1 cellular context compared by ENCODE assay signal in the genomic region with DNA sequence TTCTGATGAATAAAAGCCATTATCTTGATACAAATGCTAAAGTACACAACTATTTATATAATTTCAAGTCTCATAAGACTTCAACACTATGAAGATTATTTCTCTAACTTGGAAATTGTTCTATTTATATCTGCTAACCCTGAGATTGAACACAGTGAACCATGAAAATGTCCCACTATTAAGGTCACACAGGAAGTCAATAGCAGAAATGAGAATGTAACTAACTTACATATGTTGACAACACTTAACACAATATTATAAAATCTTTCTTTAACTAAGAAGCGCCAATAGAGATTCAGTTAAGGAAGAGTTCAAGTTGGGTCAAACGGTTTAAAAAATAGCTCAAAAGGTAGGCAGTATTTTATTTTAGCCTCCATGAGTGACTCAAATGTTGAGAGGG.
A peak's percentile ranks its signal among the peaks of the same experiment; 100 is the strongest.
TF ChIP-seq lines count a peak whose summit lies in the region.

No MANE protein-coding gene starts in this region.

TF ChIP-seq in GM12878, 131 proteins besides CTCF, POLR2A, EP300 and RAD21 (continued from another document):
- TF ChIP-seq, protein P1, sequence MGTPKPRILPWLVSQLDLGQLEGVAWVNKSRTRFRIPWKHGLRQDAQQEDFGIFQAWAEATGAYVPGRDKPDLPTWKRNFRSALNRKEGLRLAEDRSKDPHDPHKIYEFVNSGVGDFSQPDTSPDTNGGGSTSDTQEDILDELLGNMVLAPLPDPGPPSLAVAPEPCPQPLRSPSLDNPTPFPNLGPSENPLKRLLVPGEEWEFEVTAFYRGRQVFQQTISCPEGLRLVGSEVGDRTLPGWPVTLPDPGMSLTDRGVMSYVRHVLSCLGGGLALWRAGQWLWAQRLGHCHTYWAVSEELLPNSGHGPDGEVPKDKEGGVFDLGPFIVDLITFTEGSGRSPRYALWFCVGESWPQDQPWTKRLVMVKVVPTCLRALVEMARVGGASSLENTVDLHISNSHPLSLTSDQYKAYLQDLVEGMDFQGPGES (IDR thresholded peaks at IDR 0.05) = no peak
- TF ChIP-seq, protein P2, sequence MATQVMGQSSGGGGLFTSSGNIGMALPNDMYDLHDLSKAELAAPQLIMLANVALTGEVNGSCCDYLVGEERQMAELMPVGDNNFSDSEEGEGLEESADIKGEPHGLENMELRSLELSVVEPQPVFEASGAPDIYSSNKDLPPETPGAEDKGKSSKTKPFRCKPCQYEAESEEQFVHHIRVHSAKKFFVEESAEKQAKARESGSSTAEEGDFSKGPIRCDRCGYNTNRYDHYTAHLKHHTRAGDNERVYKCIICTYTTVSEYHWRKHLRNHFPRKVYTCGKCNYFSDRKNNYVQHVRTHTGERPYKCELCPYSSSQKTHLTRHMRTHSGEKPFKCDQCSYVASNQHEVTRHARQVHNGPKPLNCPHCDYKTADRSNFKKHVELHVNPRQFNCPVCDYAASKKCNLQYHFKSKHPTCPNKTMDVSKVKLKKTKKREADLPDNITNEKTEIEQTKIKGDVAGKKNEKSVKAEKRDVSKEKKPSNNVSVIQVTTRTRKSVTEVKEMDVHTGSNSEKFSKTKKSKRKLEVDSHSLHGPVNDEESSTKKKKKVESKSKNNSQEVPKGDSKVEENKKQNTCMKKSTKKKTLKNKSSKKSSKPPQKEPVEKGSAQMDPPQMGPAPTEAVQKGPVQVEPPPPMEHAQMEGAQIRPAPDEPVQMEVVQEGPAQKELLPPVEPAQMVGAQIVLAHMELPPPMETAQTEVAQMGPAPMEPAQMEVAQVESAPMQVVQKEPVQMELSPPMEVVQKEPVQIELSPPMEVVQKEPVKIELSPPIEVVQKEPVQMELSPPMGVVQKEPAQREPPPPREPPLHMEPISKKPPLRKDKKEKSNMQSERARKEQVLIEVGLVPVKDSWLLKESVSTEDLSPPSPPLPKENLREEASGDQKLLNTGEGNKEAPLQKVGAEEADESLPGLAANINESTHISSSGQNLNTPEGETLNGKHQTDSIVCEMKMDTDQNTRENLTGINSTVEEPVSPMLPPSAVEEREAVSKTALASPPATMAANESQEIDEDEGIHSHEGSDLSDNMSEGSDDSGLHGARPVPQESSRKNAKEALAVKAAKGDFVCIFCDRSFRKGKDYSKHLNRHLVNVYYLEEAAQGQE (IDR thresholded peaks at IDR 0.05; ENCODE audit: low read depth, low read length) = no peak
- TF ChIP-seq EGR1 (IDR thresholded peaks at IDR 0.05; ENCODE audit: borderline replicate concordance in 1 of 2, low read depth in 2 of 2, low read length in 2 of 2) (no peak), POLR2AphosphoS5 (IDR thresholded peaks at IDR 0.05; ENCODE audit: low read length) (no peak), MEF2B (IDR thresholded peaks at IDR 0.05; ENCODE audit: partially characterized antibody, poor library complexity, severe bottlenecking) (peak; percentile 9)
- TF ChIP-seq, protein P3, sequence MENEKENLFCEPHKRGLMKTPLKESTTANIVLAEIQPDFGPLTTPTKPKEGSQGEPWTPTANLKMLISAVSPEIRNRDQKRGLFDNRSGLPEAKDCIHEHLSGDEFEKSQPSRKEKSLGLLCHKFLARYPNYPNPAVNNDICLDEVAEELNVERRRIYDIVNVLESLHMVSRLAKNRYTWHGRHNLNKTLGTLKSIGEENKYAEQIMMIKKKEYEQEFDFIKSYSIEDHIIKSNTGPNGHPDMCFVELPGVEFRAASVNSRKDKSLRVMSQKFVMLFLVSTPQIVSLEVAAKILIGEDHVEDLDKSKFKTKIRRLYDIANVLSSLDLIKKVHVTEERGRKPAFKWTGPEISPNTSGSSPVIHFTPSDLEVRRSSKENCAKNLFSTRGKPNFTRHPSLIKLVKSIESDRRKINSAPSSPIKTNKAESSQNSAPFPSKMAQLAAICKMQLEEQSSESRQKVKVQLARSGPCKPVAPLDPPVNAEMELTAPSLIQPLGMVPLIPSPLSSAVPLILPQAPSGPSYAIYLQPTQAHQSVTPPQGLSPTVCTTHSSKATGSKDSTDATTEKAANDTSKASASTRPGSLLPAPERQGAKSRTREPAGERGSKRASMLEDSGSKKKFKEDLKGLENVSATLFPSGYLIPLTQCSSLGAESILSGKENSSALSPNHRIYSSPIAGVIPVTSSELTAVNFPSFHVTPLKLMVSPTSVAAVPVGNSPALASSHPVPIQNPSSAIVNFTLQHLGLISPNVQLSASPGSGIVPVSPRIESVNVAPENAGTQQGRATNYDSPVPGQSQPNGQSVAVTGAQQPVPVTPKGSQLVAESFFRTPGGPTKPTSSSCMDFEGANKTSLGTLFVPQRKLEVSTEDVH (IDR thresholded peaks at IDR 0.05; ENCODE audit: low read depth, partially characterized antibody) = no peak
